In the genomic region with DNA sequence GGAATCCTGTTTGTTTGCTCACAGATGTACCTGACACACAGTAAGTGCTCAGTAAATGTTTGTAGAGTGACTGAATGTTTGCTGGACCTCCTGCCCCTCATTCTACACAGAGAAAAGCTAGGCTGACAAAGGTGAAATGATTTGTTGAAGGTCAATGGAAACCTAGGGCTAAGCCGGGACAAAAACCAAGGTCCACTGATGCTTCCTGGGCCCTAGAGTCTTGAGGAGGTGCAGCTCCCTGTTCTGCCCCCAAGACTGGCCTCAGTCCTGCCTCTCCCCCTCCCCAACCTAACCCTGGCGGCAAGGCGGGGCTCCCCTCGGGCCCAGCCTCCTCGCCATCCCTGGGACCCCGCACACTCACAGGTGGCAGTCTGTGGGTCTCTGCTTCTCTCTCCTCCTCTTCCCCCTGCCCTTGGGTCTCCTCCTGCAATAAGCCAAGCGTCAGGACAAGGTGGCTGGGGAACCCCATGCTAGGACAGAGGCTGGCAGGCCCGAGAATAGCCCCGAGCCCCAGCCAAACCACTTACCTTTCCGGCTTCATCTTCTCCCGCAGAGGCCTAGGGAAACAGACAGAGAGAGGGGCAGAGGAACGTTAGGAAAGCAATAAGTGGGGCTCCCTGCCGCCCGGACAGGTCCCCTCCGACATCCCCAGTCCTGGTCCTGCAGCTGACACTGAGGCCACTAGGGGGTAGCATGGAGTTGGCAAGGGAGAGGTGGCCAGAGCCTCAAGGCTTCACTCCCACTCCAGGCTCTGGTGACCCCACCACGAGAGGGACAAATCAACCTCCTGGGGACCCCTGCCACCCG, we compare ENCODE assay signal across 1 cellular context.
TF ChIP-seq lines count a peak whose summit lies in the region.

No MANE protein-coding gene starts in this region.

TF ChIP-seq in SK-N-SH, 30 proteins besides CTCF, POLR2A, EP300 and RAD21 (continued from another document):
- TF ChIP-seq PBX3 (IDR thresholded peaks at IDR 0.05) (no peak), GABPA (IDR thresholded peaks at IDR 0.05; ENCODE audit: low read depth) (no peak), RFX5 (IDR thresholded peaks at IDR 0.05; ENCODE audit: low read length) (no peak)
TF ChIP-seq in SK-N-SH: peak in this region for 3.
